1 cellular context compared by ENCODE assay signal in the genomic region with DNA sequence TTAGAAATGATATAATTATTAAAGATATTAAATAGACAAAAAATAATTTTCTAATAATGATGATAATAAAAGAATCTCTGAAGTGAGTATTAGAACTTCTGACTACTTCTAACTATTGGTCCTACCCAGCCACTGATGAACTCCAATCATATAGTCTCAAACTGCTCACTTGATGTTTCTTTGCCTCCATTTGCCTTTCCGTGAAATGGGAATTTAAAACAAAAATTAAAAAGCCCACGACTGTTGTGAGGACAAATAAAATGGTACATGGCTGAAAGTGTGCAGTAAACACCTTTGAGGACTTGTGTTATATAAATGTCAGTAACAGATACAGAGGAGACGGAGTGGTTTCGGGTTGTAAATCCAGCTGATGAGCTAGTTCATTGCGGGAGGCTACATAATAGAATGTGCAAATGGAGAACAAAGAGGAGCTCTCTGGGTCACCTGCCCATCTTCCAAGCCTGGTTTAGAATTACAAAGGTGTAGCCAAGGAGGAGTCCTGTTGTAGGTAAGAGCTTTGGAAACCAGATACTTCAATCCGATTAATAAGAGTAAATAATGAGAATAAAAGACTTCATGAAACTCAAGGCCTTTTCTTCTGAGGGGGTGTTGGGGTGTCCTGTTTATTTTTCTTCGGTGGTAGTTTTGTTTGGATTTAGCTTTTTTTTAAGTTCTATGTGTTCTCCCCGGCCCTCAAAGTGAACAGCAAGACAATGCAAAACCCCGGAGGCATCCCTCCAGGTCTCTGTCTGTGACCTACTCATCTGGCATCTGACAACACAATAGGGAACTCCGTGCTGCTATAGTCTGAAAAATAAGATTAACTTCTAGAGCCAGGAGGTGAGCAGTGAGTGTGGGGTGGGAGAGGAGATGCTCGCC.
TF ChIP-seq lines count a peak whose summit lies in the region.

No MANE protein-coding gene starts in this region.

TF ChIP-seq in GM23338, 12 proteins besides CTCF, POLR2A, EP300 and RAD21 (continued from another document):
- TF ChIP-seq, protein P1, sequence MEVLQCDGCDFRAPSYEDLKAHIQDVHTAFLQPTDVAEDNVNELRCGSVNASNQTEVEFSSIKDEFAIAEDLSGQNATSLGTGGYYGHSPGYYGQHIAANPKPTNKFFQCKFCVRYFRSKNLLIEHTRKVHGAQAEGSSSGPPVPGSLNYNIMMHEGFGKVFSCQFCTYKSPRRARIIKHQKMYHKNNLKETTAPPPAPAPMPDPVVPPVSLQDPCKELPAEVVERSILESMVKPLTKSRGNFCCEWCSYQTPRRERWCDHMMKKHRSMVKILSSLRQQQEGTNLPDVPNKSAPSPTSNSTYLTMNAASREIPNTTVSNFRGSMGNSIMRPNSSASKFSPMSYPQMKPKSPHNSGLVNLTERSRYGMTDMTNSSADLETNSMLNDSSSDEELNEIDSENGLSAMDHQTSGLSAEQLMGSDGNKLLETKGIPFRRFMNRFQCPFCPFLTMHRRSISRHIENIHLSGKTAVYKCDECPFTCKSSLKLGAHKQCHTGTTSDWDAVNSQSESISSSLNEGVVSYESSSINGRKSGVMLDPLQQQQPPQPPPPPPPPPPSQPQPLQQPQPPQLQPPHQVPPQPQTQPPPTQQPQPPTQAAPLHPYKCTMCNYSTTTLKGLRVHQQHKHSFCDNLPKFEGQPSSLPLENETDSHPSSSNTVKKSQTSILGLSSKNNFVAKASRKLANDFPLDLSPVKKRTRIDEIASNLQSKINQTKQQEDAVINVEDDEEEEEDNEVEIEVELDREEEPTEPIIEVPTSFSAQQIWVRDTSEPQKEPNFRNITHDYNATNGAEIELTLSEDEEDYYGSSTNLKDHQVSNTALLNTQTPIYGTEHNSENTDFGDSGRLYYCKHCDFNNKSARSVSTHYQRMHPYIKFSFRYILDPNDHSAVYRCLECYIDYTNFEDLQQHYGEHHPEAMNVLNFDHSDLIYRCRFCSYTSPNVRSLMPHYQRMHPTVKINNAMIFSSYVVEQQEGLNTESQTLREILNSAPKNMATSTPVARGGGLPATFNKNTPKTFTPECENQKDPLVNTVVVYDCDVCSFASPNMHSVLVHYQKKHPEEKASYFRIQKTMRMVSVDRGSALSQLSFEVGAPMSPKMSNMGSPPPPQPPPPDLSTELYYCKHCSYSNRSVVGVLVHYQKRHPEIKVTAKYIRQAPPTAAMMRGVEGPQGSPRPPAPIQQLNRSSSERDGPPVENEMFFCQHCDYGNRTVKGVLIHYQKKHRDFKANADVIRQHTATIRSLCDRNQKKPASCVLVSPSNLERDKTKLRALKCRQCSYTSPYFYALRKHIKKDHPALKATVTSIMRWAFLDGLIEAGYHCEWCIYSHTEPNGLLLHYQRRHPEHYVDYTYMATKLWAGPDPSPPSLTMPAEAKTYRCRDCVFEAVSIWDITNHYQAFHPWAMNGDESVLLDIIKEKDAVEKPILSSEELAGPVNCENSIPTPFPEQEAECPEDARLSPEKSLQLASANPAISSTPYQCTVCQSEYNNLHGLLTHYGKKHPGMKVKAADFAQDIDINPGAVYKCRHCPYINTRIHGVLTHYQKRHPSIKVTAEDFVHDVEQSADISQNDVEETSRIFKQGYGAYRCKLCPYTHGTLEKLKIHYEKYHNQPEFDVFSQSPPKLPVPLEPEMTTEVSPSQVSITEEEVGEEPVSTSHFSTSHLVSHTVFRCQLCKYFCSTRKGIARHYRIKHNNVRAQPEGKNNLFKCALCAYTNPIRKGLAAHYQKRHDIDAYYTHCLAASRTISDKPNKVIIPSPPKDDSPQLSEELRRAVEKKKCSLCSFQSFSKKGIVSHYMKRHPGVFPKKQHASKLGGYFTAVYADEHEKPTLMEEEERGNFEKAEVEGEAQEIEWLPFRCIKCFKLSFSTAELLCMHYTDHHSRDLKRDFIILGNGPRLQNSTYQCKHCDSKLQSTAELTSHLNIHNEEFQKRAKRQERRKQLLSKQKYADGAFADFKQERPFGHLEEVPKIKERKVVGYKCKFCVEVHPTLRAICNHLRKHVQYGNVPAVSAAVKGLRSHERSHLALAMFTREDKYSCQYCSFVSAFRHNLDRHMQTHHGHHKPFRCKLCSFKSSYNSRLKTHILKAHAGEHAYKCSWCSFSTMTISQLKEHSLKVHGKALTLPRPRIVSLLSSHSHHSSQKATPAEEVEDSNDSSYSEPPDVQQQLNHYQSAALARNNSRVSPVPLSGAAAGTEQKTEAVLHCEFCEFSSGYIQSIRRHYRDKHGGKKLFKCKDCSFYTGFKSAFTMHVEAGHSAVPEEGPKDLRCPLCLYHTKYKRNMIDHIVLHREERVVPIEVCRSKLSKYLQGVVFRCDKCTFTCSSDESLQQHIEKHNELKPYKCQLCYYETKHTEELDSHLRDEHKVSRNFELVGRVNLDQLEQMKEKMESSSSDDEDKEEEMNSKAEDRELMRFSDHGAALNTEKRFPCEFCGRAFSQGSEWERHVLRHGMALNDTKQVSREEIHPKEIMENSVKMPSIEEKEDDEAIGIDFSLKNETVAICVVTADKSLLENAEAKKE (CRISPR knock-in tag; IDR thresholded peaks at IDR 0.05) = no peak
- TF ChIP-seq STAT1 (IDR thresholded peaks at IDR 0.05; ENCODE audit: unreplicated experiment) (no peak), EZH2 (IDR thresholded peaks at IDR 0.05; ENCODE audit: low read depth, unreplicated experiment) (no peak), CREB1 (CRISPR knock-in tag; IDR thresholded peaks at IDR 0.05; ENCODE audit: low read depth) (no peak), POLR2AphosphoS5 (IDR thresholded peaks at IDR 0.05; ENCODE audit: low read depth) (no peak), ZNF331 (CRISPR knock-in tag; IDR thresholded peaks at IDR 0.05; ENCODE audit: low read depth) (no peak), JUNB (IDR thresholded peaks at IDR 0.05; ENCODE audit: unreplicated experiment) (no peak), ZNF114 (CRISPR knock-in tag; IDR thresholded peaks at IDR 0.05) (no peak)
- TF ChIP-seq, protein P2, sequence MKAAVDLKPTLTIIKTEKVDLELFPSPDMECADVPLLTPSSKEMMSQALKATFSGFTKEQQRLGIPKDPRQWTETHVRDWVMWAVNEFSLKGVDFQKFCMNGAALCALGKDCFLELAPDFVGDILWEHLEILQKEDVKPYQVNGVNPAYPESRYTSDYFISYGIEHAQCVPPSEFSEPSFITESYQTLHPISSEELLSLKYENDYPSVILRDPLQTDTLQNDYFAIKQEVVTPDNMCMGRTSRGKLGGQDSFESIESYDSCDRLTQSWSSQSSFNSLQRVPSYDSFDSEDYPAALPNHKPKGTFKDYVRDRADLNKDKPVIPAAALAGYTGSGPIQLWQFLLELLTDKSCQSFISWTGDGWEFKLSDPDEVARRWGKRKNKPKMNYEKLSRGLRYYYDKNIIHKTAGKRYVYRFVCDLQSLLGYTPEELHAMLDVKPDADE (IDR thresholded peaks at IDR 0.05) = no peak
- TF ChIP-seq, protein P3, sequence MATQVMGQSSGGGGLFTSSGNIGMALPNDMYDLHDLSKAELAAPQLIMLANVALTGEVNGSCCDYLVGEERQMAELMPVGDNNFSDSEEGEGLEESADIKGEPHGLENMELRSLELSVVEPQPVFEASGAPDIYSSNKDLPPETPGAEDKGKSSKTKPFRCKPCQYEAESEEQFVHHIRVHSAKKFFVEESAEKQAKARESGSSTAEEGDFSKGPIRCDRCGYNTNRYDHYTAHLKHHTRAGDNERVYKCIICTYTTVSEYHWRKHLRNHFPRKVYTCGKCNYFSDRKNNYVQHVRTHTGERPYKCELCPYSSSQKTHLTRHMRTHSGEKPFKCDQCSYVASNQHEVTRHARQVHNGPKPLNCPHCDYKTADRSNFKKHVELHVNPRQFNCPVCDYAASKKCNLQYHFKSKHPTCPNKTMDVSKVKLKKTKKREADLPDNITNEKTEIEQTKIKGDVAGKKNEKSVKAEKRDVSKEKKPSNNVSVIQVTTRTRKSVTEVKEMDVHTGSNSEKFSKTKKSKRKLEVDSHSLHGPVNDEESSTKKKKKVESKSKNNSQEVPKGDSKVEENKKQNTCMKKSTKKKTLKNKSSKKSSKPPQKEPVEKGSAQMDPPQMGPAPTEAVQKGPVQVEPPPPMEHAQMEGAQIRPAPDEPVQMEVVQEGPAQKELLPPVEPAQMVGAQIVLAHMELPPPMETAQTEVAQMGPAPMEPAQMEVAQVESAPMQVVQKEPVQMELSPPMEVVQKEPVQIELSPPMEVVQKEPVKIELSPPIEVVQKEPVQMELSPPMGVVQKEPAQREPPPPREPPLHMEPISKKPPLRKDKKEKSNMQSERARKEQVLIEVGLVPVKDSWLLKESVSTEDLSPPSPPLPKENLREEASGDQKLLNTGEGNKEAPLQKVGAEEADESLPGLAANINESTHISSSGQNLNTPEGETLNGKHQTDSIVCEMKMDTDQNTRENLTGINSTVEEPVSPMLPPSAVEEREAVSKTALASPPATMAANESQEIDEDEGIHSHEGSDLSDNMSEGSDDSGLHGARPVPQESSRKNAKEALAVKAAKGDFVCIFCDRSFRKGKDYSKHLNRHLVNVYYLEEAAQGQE (IDR thresholded peaks at IDR 0.05; ENCODE audit: unreplicated experiment) = no peak
